Comparison of ENCODE assay signal across 24 cellular contexts in genomic region chr16:73389075-73389474, GRCh38.
DNase-seq lines count a peak whose midpoint lies in the region; TF ChIP-seq lines count a peak whose summit lies in the region.
"Had no signal": no experiment of that assay in that cellular context is flagged by ENCODE, and none has a peak within 500 bp of the region (broad histone marks: within the 10 kb centered on the region; RNA-seq: fewer than 3 reads in every experiment).

No MANE protein-coding gene starts in this region.

- no peaks in the 10 kb centered on the region for H4K20me1 ChIP-seq in hepatocyte (ENCODE audit: insufficient read depth, poor library complexity, severe bottlenecking)

- H3K27ac Mint-ChIP-seq in activated T-helper 1 cell treated with anti-CD3 and anti-CD28 coated beads, Interleukin-12 subunit alpha, Interleukin-12 subunit beta, Interleukin-2, Interleukin-4 antibody, amounts not matched to agents 30 ng/mL and 10 ng/mL and 1 ng/mL, durations not matched to agents 14 hours and 24 hours and 36 hours = no peak overlapping the region
- H3K27ac Mint-ChIP-seq: H9 had no signal

- H3K9me2 ChIP-seq in hepatocyte (replicated peaks; ENCODE audit: insufficient read depth) = no peaks in the 10 kb centered on the region

- 43% methylated on average over 6 of the region's 6 CpGs for WGBS in hepatocyte (ENCODE audit: low lambda C conversion rate, missing lambda C conversion rate)
- no CpG with 5 or more reads among the region's 6 CpGs for WGBS in neuronal stem cell (ENCODE audit: extremely low coverage in 2 of 2, insufficient read length in 2 of 2, insufficient replicate concordance in 1 of 2), 2 donors

- no peak overlapping the region for H3K4me2 ChIP-seq in hepatocyte
- H3K4me2 ChIP-seq in neuronal stem cell (ENCODE audit: insufficient read depth, low read length, poor library complexity, severe bottlenecking) = no peak overlapping the region

- H3K27me3 ChIP-seq in hepatocyte (no peaks in the 10 kb centered on the region), neuronal stem cell (ENCODE audit: control insufficient read depth in 3 of 3, insufficient read depth in 3 of 3, low read depth in 1 of 3, low read length in 3 of 3) (no peaks in the 10 kb centered on the region)
- H3K27me3 ChIP-seq: SJCRH30 had no signal

- H3K36me3 ChIP-seq in hepatocyte (replicated peaks; ENCODE audit: insufficient read depth, low read depth) (no peaks in the 10 kb centered on the region), neuronal stem cell (replicated peaks in 1 of 2; ENCODE audit: control insufficient read depth in 2 of 2, insufficient read depth in 2 of 2, low read length in 2 of 2) (no peaks in the 10 kb centered on the region)
- H3K36me3 ChIP-seq: SJCRH30 had no signal

- H3K27ac ChIP-seq in VCaP = peak overlapping the region; percentile 31
- peak overlapping the region; percentile 48 for H3K27ac ChIP-seq in hepatocyte
- H3K27ac ChIP-seq in neuronal stem cell (replicated peaks; ENCODE audit: low read length) = no peak overlapping the region
- H3K27ac ChIP-seq: 22Rv1, GM23248, SJCRH30 had no signal

- no peak for TF ChIP-seq CTCF in VCaP (conservative IDR thresholded peaks at IDR 0.05)
- peak; percentile 3 for TF ChIP-seq CTCF in hepatocyte (IDR thresholded peaks at IDR 0.05; ENCODE audit: poor library complexity)

- H2BK15ac ChIP-seq in neuronal stem cell (ENCODE audit: low read length) = no peak overlapping the region

- no peaks in the 10 kb centered on the region for H3K4me1 Mint-ChIP-seq in activated T-helper 1 cell treated with anti-CD3 and anti-CD28 coated beads, Interleukin-12 subunit alpha, Interleukin-12 subunit beta, Interleukin-2, Interleukin-4 antibody, amounts not matched to agents 30 ng/mL and 10 ng/mL and 1 ng/mL, durations not matched to agents 14 hours and 24 hours and 36 hours (ENCODE audit: low read depth)

- no peak overlapping the region for H3K9ac ChIP-seq in neuronal stem cell (ENCODE audit: low read depth, low read length, poor library complexity)
- H3K9ac ChIP-seq: GM23248 had no signal

- DNase-seq in A172 (ENCODE audit: low spot score) = peak; percentile 4
- no peak for DNase-seq in hepatocyte (ENCODE audit: low spot score)
- no peak for DNase-seq in neuronal stem cell (ENCODE audit: low spot score)
- DNase-seq in NCI-H146 treated with DMSO at 0.1 percent for 48 hours (lab: John Stamatoyannopoulos, UW; ENCODE audit: unreplicated experiment) = no peak
- no peak for DNase-seq in DMS114 treated with DMSO at 0.1 percent for 48 hours (lab: John Stamatoyannopoulos, UW; ENCODE audit: unreplicated experiment)
- no peak for DNase-seq in kidney glomerular epithelial cell (lab: John Stamatoyannopoulos, UW)
- no peak for DNase-seq in activated T-helper 1 cell treated with anti-CD3 and anti-CD28 coated beads, Interleukin-12 subunit alpha, Interleukin-12 subunit beta, Interleukin-2, Interleukin-4 antibody, amounts not matched to agents 30 ng/mL and 10 ng/mL and 1 ng/mL, durations not matched to agents 14 hours and 24 hours and 36 hours (ENCODE audit: low spot score)
- DNase-seq: ACHN, Calu3, DMS153, GM23248, H9, KBM-7, MM.1S, NCI-H1048, NCI-H1417 treated with DMSO at 0.1 percent for 48 hours, NCI-H187, NCI-H2081 treated with DMSO at 0.1 percent for 48 hours, NCI-H524, NCI-H748 treated with DMSO at 0.1 percent for 48 hours, PC-3, SJCRH30 had no signal

- H3K9me3 ChIP-seq in hepatocyte (ENCODE audit: low read depth) = no peaks in the 10 kb centered on the region
- H3K9me3 ChIP-seq in neuronal stem cell (replicated peaks in 1 of 2; ENCODE audit: control insufficient read depth in 2 of 2, insufficient read depth in 1 of 2, low read depth in 1 of 2, low read length in 2 of 2) = peaks cover 0 to 9% of the 10 kb centered on the region in 2 donors
- H3K9me3 ChIP-seq: SJCRH30 had no signal

- no peak overlapping the region for H4K8ac ChIP-seq in neuronal stem cell (ENCODE audit: low read depth, low read length)

- peaks cover 3% of the 10 kb centered on the region for H3K9me3 Mint-ChIP-seq in activated T-helper 1 cell treated with anti-CD3 and anti-CD28 coated beads, Interleukin-12 subunit alpha, Interleukin-12 subunit beta, Interleukin-2, Interleukin-4 antibody, amounts not matched to agents 30 ng/mL and 10 ng/mL and 1 ng/mL, durations not matched to agents 14 hours and 24 hours and 36 hours
- H3K9me3 Mint-ChIP-seq: H9 had no signal

- H3K79me1 ChIP-seq in neuronal stem cell (ENCODE audit: low read depth, low read length) = no peaks in the 10 kb centered on the region

- H3K14ac ChIP-seq in neuronal stem cell (ENCODE audit: low read length) = no peak overlapping the region

- H2AFZ ChIP-seq in hepatocyte (no peak overlapping the region), neuronal stem cell (ENCODE audit: low read length) (peak overlapping the region; percentile 35)
- H2AFZ ChIP-seq: GM23248 had no signal

- H2BK5ac ChIP-seq in neuronal stem cell (ENCODE audit: low read length) = no peak overlapping the region

- H4K91ac ChIP-seq in neuronal stem cell (ENCODE audit: low read depth, low read length, poor library complexity) = no peak overlapping the region

- H3K36me3 Mint-ChIP-seq in activated T-helper 1 cell treated with anti-CD3 and anti-CD28 coated beads, Interleukin-12 subunit alpha, Interleukin-12 subunit beta, Interleukin-2, Interleukin-4 antibody, amounts not matched to agents 30 ng/mL and 10 ng/mL and 1 ng/mL, durations not matched to agents 14 hours and 24 hours and 36 hours (ENCODE audit: low read depth) = no peaks in the 10 kb centered on the region

- no peak overlapping the region for H2BK120ac ChIP-seq in neuronal stem cell (ENCODE audit: low read depth, low read length)

- no peak overlapping the region for H3K4me3 Mint-ChIP-seq in activated T-helper 1 cell treated with anti-CD3 and anti-CD28 coated beads, Interleukin-12 subunit alpha, Interleukin-12 subunit beta, Interleukin-2, Interleukin-4 antibody, amounts not matched to agents 30 ng/mL and 10 ng/mL and 1 ng/mL, durations not matched to agents 14 hours and 24 hours and 36 hours
- H3K4me3 Mint-ChIP-seq: H9 had no signal

- no peak overlapping the region for H2AK5ac ChIP-seq in neuronal stem cell (ENCODE audit: low read depth, low read length)

- no peaks in the 10 kb centered on the region for H3K27me3 Mint-ChIP-seq in activated T-helper 1 cell treated with anti-CD3 and anti-CD28 coated beads, Interleukin-12 subunit alpha, Interleukin-12 subunit beta, Interleukin-2, Interleukin-4 antibody, amounts not matched to agents 30 ng/mL and 10 ng/mL and 1 ng/mL, durations not matched to agents 14 hours and 24 hours and 36 hours (ENCODE audit: insufficient read depth)

- H3K4me1 ChIP-seq in hepatocyte (ENCODE audit: insufficient read depth) (no peaks in the 10 kb centered on the region), neuronal stem cell (ENCODE audit: control insufficient read depth in 2 of 2, insufficient read depth in 1 of 2, low read depth in 1 of 2, low read length in 2 of 2) (peaks cover 7 to 9% of the 10 kb centered on the region in 2 donors)
- H3K4me1 ChIP-seq: SJCRH30 had no signal

- H3K4me3 ChIP-seq in hepatocyte = no peak overlapping the region
- no peak overlapping the region for H3K4me3 ChIP-seq in neuronal stem cell (ENCODE audit: low read length in 2 of 2)
- H3K4me3 ChIP-seq: GM23248, SJCRH30 had no signal

- H3K79me2 ChIP-seq in hepatocyte = no peaks in the 10 kb centered on the region

- no peak overlapping the region for H3K4ac ChIP-seq in neuronal stem cell (ENCODE audit: low read length)

- no peak overlapping the region for H3K18ac ChIP-seq in neuronal stem cell (ENCODE audit: low read length)

- H2BK12ac ChIP-seq in neuronal stem cell (ENCODE audit: low read length) = no peak overlapping the region

- no peak overlapping the region for H3K23ac ChIP-seq in neuronal stem cell (ENCODE audit: low read depth, low read length, poor library complexity)

- intact Hi-C loops in activated T-helper 1 cell treated with anti-CD3 and anti-CD28 coated beads, Interleukin-12 subunit alpha, Interleukin-12 subunit beta, Interleukin-2, Interleukin-4 antibody, amounts not matched to agents 30 ng/mL and 10 ng/mL and 1 ng/mL, durations not matched to agents 14 hours and 24 hours and 36 hours (cut with micrococcal nuclease) = no loop called here
